Comparison of ENCODE assay signal across 25 cellular contexts in genomic region chr2:108942231-108943066, GRCh38. TPM values are rescaled to one million over a fixed set of nuclear protein-coding genes. Genes with fewer than 3 reads are reported as not detected.
DNase-seq lines count a peak whose midpoint lies in the region; ATAC-seq and TF ChIP-seq lines count a peak whose summit lies in the region.
"Had no signal": no experiment of that assay in that cellular context is flagged by ENCODE, and none has a peak within 500 bp of the region (broad histone marks: within the 10 kb centered on the region; RNA-seq: fewer than 3 reads in every experiment).

No MANE protein-coding gene starts in this region.

- ATAC-seq in activated CD4-positive, alpha-beta T cell treated with anti-CD3 and anti-CD28 coated beads for 36 hours, result no peak
- no peak for ATAC-seq in CD4-positive, alpha-beta T cell (ENCODE audit: poor library complexity)
- ATAC-seq in GM21526 (IDR thresholded peaks at IDR 0.05; ENCODE audit: low FRiP score, unreplicated experiment), result no peak

- CTCF ChIA-PET in activated CD4-positive, alpha-beta T cell treated with anti-CD3 and anti-CD28 coated beads for 36 hours (lab: Charles Lee), result interaction anchor here (0.6 kb wide), 1 partner anchor 27 kb away, joined by 3 read pairs; no protein-coding TSS in a partner anchor
- CTCF ChIA-PET in activated CD4-positive, alpha-beta T cell treated with anti-CD3 and anti-CD28 coated beads, Interleukin-2, amount 10 ng/mL, durations not matched to agents 7 days and 5 days (lab: Charles Lee), result no interaction called here
- CTCF ChIA-PET in CD4-positive, alpha-beta T cell (lab: Charles Lee), result no interaction called here

- POLR2A ChIA-PET in activated CD4-positive, alpha-beta T cell treated with anti-CD3 and anti-CD28 coated beads for 36 hours (lab: Charles Lee), result no interaction called here
- POLR2A ChIA-PET in activated CD4-positive, alpha-beta T cell treated with anti-CD3 and anti-CD28 coated beads, Interleukin-2, amount 10 ng/mL, durations not matched to agents 7 days and 5 days (lab: Charles Lee), result no interaction called here
- POLR2A ChIA-PET in CD4-positive, alpha-beta T cell (lab: Charles Lee), result no interaction called here

- H3K9me3 ChIP-seq in esophagus (ENCODE audit: control insufficient read depth in 2 of 2, insufficient read depth in 1 of 2, low read depth in 1 of 2, low read length in 1 of 2) (peaks cover 0 to 5% of the 10 kb centered on the region in 2 donors), prostate gland (no peaks in the 10 kb centered on the region)
- peaks cover 8% of the 10 kb centered on the region for H3K9me3 ChIP-seq in CD4-positive, alpha-beta T cell (ENCODE audit: control insufficient read depth, low read length)
- H3K9me3 ChIP-seq: SK-N-SH had no signal

- H3K4me1 ChIP-seq in esophagus (ENCODE audit: control insufficient read depth in 2 of 2, insufficient read depth in 2 of 2, low read length in 1 of 2) (peaks cover 7 to 29% of the 10 kb centered on the region in 2 donors), prostate gland (replicated peaks) (peaks cover 10% of the 10 kb centered on the region)

- no peak overlapping the region for H3K4me3 Mint-ChIP-seq in activated CD4-positive, alpha-beta T cell treated with anti-CD3 and anti-CD28 coated beads for 36 hours
- no peak overlapping the region for H3K4me3 Mint-ChIP-seq in activated CD4-positive, alpha-beta T cell treated with anti-CD3 and anti-CD28 coated beads, Interleukin-2, amount 10 ng/mL, durations not matched to agents 7 days and 5 days
- H3K4me3 Mint-ChIP-seq in mesothelial cell of epicardium, result no peak overlapping the region
- no peak overlapping the region for H3K4me3 Mint-ChIP-seq in CD4-positive, alpha-beta T cell
- H3K4me3 Mint-ChIP-seq: H9 had no signal

- peaks cover 24% of the 10 kb centered on the region for H3K4me1 Mint-ChIP-seq in activated CD4-positive, alpha-beta T cell treated with anti-CD3 and anti-CD28 coated beads for 36 hours
- peaks cover 18% of the 10 kb centered on the region for H3K4me1 Mint-ChIP-seq in activated CD4-positive, alpha-beta T cell treated with anti-CD3 and anti-CD28 coated beads, Interleukin-2, amount 10 ng/mL, durations not matched to agents 7 days and 5 days
- H3K4me1 Mint-ChIP-seq in mesothelial cell of epicardium, result peaks cover 38% of the 10 kb centered on the region
- peaks cover 24% of the 10 kb centered on the region for H3K4me1 Mint-ChIP-seq in CD4-positive, alpha-beta T cell (ENCODE audit: low read depth)
- H3K4me1 Mint-ChIP-seq: H9 had no signal

- peak overlapping the region; percentile 33 for H3K27ac Mint-ChIP-seq in activated CD4-positive, alpha-beta T cell treated with anti-CD3 and anti-CD28 coated beads for 36 hours
- H3K27ac Mint-ChIP-seq in activated CD4-positive, alpha-beta T cell treated with anti-CD3 and anti-CD28 coated beads, Interleukin-2, amount 10 ng/mL, durations not matched to agents 7 days and 5 days, result no peak overlapping the region
- peak overlapping the region; percentile 98 for H3K27ac Mint-ChIP-seq in mesothelial cell of epicardium
- no peak overlapping the region for H3K27ac Mint-ChIP-seq in CD4-positive, alpha-beta T cell
- H3K27ac Mint-ChIP-seq: H9 had no signal

- H3K4me3 ChIP-seq in esophagus (ENCODE audit: low read depth in 1 of 2, low read length in 2 of 2) (no peak overlapping the region), prostate gland (no peak overlapping the region)
- H3K4me3 ChIP-seq: GM23248 had no signal

- no peak for DNase-seq in activated CD4-positive, alpha-beta T cell treated with anti-CD3 and anti-CD28 coated beads for 36 hours
- no peak for DNase-seq in activated CD4-positive, alpha-beta T cell treated with anti-CD3 and anti-CD28 coated beads, Interleukin-2, amount 10 ng/mL, durations not matched to agents 7 days and 5 days
- DNase-seq in mesothelial cell of epicardium (ENCODE audit: low spot score in 2 of 2, unreplicated experiment in 2 of 2) (no peak), prostate gland (ENCODE audit: low spot score) (no peak), DMS 273 treated with DMSO at 0.1 percent for 48 hours (lab: John Stamatoyannopoulos, UW) (no peak)
- DNase-seq in CD4-positive, alpha-beta T cell, result no peak
- DNase-seq: DMS53, GM23248, H9, IMR-90, NCI-H1048, NCI-H1417 treated with DMSO at 0.1 percent for 48 hours, NCI-H1694 treated with DMSO at 0.1 percent for 48 hours, NCI-H2081, NCI-H345, NCI-H510A treated with DMSO at 0.1 percent for 48 hours, SIG-M5, SK-N-SH had no signal

- H3K36me3 ChIP-seq in esophagus (ENCODE audit: control insufficient read depth in 2 of 2, insufficient read depth in 2 of 2, low read length in 1 of 2), result no peaks in the 10 kb centered on the region
- no peaks in the 10 kb centered on the region for H3K36me3 ChIP-seq in prostate gland

- peaks cover 15% of the 10 kb centered on the region for H3K36me3 Mint-ChIP-seq in activated CD4-positive, alpha-beta T cell treated with anti-CD3 and anti-CD28 coated beads for 36 hours (ENCODE audit: low read depth)
- H3K36me3 Mint-ChIP-seq in activated CD4-positive, alpha-beta T cell treated with anti-CD3 and anti-CD28 coated beads, Interleukin-2, amount 10 ng/mL, durations not matched to agents 7 days and 5 days (ENCODE audit: low read depth), result peaks cover 9% of the 10 kb centered on the region
- H3K36me3 Mint-ChIP-seq in mesothelial cell of epicardium, result peaks cover 8% of the 10 kb centered on the region
- H3K36me3 Mint-ChIP-seq in CD4-positive, alpha-beta T cell (ENCODE audit: low read depth), result peaks cover 32% of the 10 kb centered on the region

- intact Hi-C loops in activated CD4-positive, alpha-beta T cell treated with anti-CD3 and anti-CD28 coated beads for 36 hours (cut with DNase I, micrococcal nuclease), result no loop called here
- intact Hi-C loops in prostate gland (cut with DNase I), result no loop called here
- intact Hi-C loops in CD4-positive, alpha-beta T cell (cut with DNase I, micrococcal nuclease), result no loop called here

- no peak for TF ChIP-seq POLR2A in prostate gland (IDR thresholded peaks at IDR 0.05)

- H3K27me3 ChIP-seq in esophagus (ENCODE audit: control insufficient read depth in 1 of 2, insufficient read depth in 2 of 2, low read length in 2 of 2) (no peaks in the 10 kb centered on the region), prostate gland (replicated peaks; ENCODE audit: insufficient read depth) (no peaks in the 10 kb centered on the region)
- no peaks in the 10 kb centered on the region for H3K27me3 ChIP-seq in CD4-positive, alpha-beta T cell (ENCODE audit: control insufficient read depth, insufficient read depth, low read length)

- H3K27ac ChIP-seq in esophagus (ENCODE audit: low read depth in 2 of 2, low read length in 1 of 2) (peak overlapping the region; percentile 62 to 69), prostate gland (peak overlapping the region; percentile 12 to 34)
- H3K27ac ChIP-seq in CD4-positive, alpha-beta T cell (ENCODE audit: low read depth, low read length), result no peak overlapping the region
- H3K27ac ChIP-seq: GM23248, KMS-11 had no signal

- H3K27me3 Mint-ChIP-seq in activated CD4-positive, alpha-beta T cell treated with anti-CD3 and anti-CD28 coated beads for 36 hours, result no peaks in the 10 kb centered on the region
- H3K27me3 Mint-ChIP-seq in activated CD4-positive, alpha-beta T cell treated with anti-CD3 and anti-CD28 coated beads, Interleukin-2, amount 10 ng/mL, durations not matched to agents 7 days and 5 days, result no peaks in the 10 kb centered on the region
- H3K27me3 Mint-ChIP-seq in mesothelial cell of epicardium (ENCODE audit: low read depth), result no peaks in the 10 kb centered on the region
- H3K27me3 Mint-ChIP-seq in CD4-positive, alpha-beta T cell, result no peaks in the 10 kb centered on the region

- no peak for TF ChIP-seq CTCF in mesothelial cell of epicardium (IDR thresholded peaks at IDR 0.05; ENCODE audit: unreplicated experiment)
- TF ChIP-seq CTCF in prostate gland (IDR thresholded peaks at IDR 0.05), result no peak
- no peak for TF ChIP-seq CTCF in CD4-positive, alpha-beta T cell (IDR thresholded peaks at IDR 0.05)

- peaks cover 16% of the 10 kb centered on the region for H3K9me3 Mint-ChIP-seq in activated CD4-positive, alpha-beta T cell treated with anti-CD3 and anti-CD28 coated beads for 36 hours (ENCODE audit: low read depth)
- peaks cover 15% of the 10 kb centered on the region for H3K9me3 Mint-ChIP-seq in activated CD4-positive, alpha-beta T cell treated with anti-CD3 and anti-CD28 coated beads, Interleukin-2, amount 10 ng/mL, durations not matched to agents 7 days and 5 days
- H3K9me3 Mint-ChIP-seq in mesothelial cell of epicardium, result peaks cover 12% of the 10 kb centered on the region
- H3K9me3 Mint-ChIP-seq in CD4-positive, alpha-beta T cell, result no peaks in the 10 kb centered on the region

- WGBS in esophagus, 2 donors, result 82 to 87% methylated on average over 43 of the region's 43 CpGs
- WGBS in prostate gland, result 67% methylated on average over 43 of the region's 43 CpGs

RNA-seq across cellular contexts. Expression of gene EDAR, which starts 46.6 kb away (rescaled TPM):
- total RNA-seq in activated CD4-positive, alpha-beta T cell treated with anti-CD3 and anti-CD28 coated beads for 36 hours, result under 1 TPM; 0.78 to 0.81 TPM
- under 1 TPM; 0.87 TPM for total RNA-seq in activated CD4-positive, alpha-beta T cell treated with anti-CD3 and anti-CD28 coated beads, Interleukin-2, amount 10 ng/mL, durations not matched to agents 7 days and 5 days
- polyA plus RNA-seq in esophagus, result 1 to 10 TPM; 1.3 to 2.3 TPM
- total RNA-seq in mesothelial cell of epicardium (5.1 to 6.6 TPM (median 5.5 TPM) in 3 replicates), prostate gland (under 1 TPM; 0.46 to 0.68 TPM)
- 10 to 100 TPM in 1 of 2 experiments, 1 to 10 TPM in 1; 9.4 to 10.3 TPM for total RNA-seq in CD4-positive, alpha-beta T cell
- total RNA-seq: A172, Daoy, G401, GM23248, H9, IMR-90 had no signal
- polyA plus RNA-seq: BJ, GM23248, IMR-90, SK-N-SH had no signal

Comparison
In these comparisons a context has a peak if more than half of its experiments do, and no peak if none do; other contexts are left out.
1. H3K27ac Mint-ChIP-seq: peak in activated CD4-positive, alpha-beta T cell treated with anti-CD3 and anti-CD28 coated beads for 36 hours (single experiment) and mesothelial cell of epicardium (single experiment); none in activated CD4-positive, alpha-beta T cell treated with anti-CD3 and anti-CD28 coated beads, Interleukin-2, amount 10 ng/mL, durations not matched to agents 7 days and 5 days (single experiment) and CD4-positive, alpha-beta T cell (single experiment).